ENCODE assay signal across 2 cellular contexts in genomic region chr18:75089748-75090327, GRCh38.
TF ChIP-seq lines count a peak whose summit lies in the region.

No MANE protein-coding gene starts in this region.

TF ChIP-seq in GM23338, 12 proteins besides CTCF, POLR2A, EP300 and RAD21:
- TF ChIP-seq ZNF114 (CRISPR knock-in tag; IDR thresholded peaks at IDR 0.05), result no peak
- TF ChIP-seq NANOG (IDR thresholded peaks at IDR 0.05; ENCODE audit: borderline replicate concordance), result no peak
- TF ChIP-seq ETS1 (IDR thresholded peaks at IDR 0.05), result no peak
- no peak for TF ChIP-seq POLR2AphosphoS5 (IDR thresholded peaks at IDR 0.05; ENCODE audit: low read depth)
- TF ChIP-seq CREB1 (CRISPR knock-in tag; IDR thresholded peaks at IDR 0.05; ENCODE audit: low read depth), result no peak
- no peak for TF ChIP-seq EZH2 (IDR thresholded peaks at IDR 0.05; ENCODE audit: low read depth, unreplicated experiment)
- no peak for TF ChIP-seq EZH2phosphoT487 (IDR thresholded peaks at IDR 0.05; ENCODE audit: unreplicated experiment)
TF ChIP-seq in GM23338: peak in this region for 0.

TF ChIP-seq in IMR-90, 13 proteins besides CTCF, POLR2A, EP300 and RAD21:
- TF ChIP-seq, protein P1, sequence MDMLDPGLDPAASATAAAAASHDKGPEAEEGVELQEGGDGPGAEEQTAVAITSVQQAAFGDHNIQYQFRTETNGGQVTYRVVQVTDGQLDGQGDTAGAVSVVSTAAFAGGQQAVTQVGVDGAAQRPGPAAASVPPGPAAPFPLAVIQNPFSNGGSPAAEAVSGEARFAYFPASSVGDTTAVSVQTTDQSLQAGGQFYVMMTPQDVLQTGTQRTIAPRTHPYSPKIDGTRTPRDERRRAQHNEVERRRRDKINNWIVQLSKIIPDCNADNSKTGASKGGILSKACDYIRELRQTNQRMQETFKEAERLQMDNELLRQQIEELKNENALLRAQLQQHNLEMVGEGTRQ (IDR thresholded peaks at IDR 0.05; ENCODE audit: low read depth, low read length), result no peak
- TF ChIP-seq CHD1 (IDR thresholded peaks at IDR 0.05; ENCODE audit: low read depth, low read length), result no peak
- TF ChIP-seq, protein P2, sequence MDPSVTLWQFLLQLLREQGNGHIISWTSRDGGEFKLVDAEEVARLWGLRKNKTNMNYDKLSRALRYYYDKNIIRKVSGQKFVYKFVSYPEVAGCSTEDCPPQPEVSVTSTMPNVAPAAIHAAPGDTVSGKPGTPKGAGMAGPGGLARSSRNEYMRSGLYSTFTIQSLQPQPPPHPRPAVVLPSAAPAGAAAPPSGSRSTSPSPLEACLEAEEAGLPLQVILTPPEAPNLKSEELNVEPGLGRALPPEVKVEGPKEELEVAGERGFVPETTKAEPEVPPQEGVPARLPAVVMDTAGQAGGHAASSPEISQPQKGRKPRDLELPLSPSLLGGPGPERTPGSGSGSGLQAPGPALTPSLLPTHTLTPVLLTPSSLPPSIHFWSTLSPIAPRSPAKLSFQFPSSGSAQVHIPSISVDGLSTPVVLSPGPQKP (IDR thresholded peaks at IDR 0.05; ENCODE audit: borderline replicate concordance, low read depth, low read length), result no peak
- no peak for TF ChIP-seq CEBPB (IDR thresholded peaks at IDR 0.05; ENCODE audit: low read depth, low read length)
- no peak for TF ChIP-seq MXI1 (IDR thresholded peaks at IDR 0.05; ENCODE audit: borderline replicate concordance, low read depth, low read length)
- TF ChIP-seq BHLHE40 (IDR thresholded peaks at IDR 0.05; ENCODE audit: low read depth, low read length), result no peak
- TF ChIP-seq MAFK (IDR thresholded peaks at IDR 0.05; ENCODE audit: low read depth, low read length), result no peak
- TF ChIP-seq RFX5 (IDR thresholded peaks at IDR 0.05; ENCODE audit: low read depth, low read length), result no peak
- no peak for TF ChIP-seq NFE2L2 (IDR thresholded peaks at IDR 0.05; ENCODE audit: low read depth, low read length)
- no peak for TF ChIP-seq FOS (IDR thresholded peaks at IDR 0.05; ENCODE audit: low read depth, low read length)
- no peak for TF ChIP-seq SMC3 (IDR thresholded peaks at IDR 0.05; ENCODE audit: low read depth, low read length)
- TF ChIP-seq RCOR1 (IDR thresholded peaks at IDR 0.05; ENCODE audit: insufficient replicate concordance, low read length), result no peak
TF ChIP-seq in IMR-90: peak in this region for 0.
